In the genomic region with DNA sequence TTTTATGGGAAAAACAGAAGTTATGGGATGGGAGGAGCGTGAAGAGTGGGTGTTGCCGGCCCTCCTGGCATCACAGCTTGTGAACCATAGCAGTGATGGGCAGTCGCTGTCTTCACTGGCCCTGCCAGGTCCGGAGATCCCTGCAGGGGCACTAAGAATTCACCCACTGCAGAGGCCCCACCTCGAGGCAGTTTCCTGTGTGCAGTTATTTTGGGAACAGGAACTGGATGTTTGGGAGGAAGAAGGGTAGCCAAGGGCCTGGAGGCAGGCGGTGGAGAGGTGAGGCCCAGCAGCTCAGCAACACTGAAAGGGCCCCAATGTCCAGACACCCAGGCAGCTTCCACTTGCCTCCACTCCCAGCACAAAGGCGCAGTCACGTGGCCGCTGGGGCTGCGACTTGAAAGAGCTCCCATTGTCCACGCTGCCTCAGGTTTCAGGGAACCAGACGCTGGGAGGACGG, we compare ENCODE assay signal across 10 cellular contexts.
DNase-seq lines count a peak whose midpoint lies in the region; ATAC-seq and TF ChIP-seq lines count a peak whose summit lies in the region.
"Had no signal": no experiment of that assay in that cellular context is flagged by ENCODE, and none has a peak within 500 bp of the region (broad histone marks: within the 10 kb centered on the region; RNA-seq: fewer than 3 reads in every experiment).

No MANE protein-coding gene starts in this region.

- TF ChIP-seq CTCF in epithelial cell of proximal tubule (conservative IDR thresholded peaks at IDR 0.05; ENCODE audit: low read depth, low read length), result no peak
- TF ChIP-seq CTCF in GM13976 (IDR thresholded peaks at IDR 0.05; ENCODE audit: borderline replicate concordance, control extremely low read depth, extremely low read depth, insufficient read depth, missing control alignments), result no peak

- no peaks in the 10 kb centered on the region for H3K27me3 ChIP-seq in mucosa of stomach (ENCODE audit: control insufficient read depth, insufficient read depth, low read length)

- H3K4me3 Mint-ChIP-seq in activated T-helper 17 cell treated with anti-CD3 and anti-CD28 coated beads, Interleukin-2, amount 50 U/mL, for 72 hours, result no peak overlapping the region
- H3K4me3 Mint-ChIP-seq: activated naive CD8-positive, alpha-beta T cell had no signal

- no peaks in the 10 kb centered on the region for H3K36me3 ChIP-seq in mucosa of stomach (ENCODE audit: control insufficient read depth, insufficient read depth, low read length)

- in situ Hi-C loops in GM13976 (cut with MboI; ENCODE audit: low sequenced_read_pairs, unreplicated experiment), result no loop called here

- no peak overlapping the region for H3K27ac Mint-ChIP-seq in activated T-helper 17 cell treated with anti-CD3 and anti-CD28 coated beads, Interleukin-2, amount 50 U/mL, for 72 hours
- H3K27ac Mint-ChIP-seq: activated naive CD8-positive, alpha-beta T cell had no signal

- peaks cover under 1% of the 10 kb centered on the region for H3K9me3 Mint-ChIP-seq in activated T-helper 17 cell treated with anti-CD3 and anti-CD28 coated beads, Interleukin-2, amount 50 U/mL, for 72 hours

- H3K36me3 Mint-ChIP-seq in activated T-helper 17 cell treated with anti-CD3 and anti-CD28 coated beads, Interleukin-2, amount 50 U/mL, for 72 hours (ENCODE audit: low read depth), result no peaks in the 10 kb centered on the region
- H3K36me3 Mint-ChIP-seq: activated naive CD8-positive, alpha-beta T cell had no signal

- peak overlapping the region; percentile 17 for H3K9ac ChIP-seq in mucosa of stomach (ENCODE audit: low read length)

- H3K4me1 Mint-ChIP-seq in activated T-helper 17 cell treated with anti-CD3 and anti-CD28 coated beads, Interleukin-2, amount 50 U/mL, for 72 hours, result no peaks in the 10 kb centered on the region

- H3K4me3 ChIP-seq in epithelial cell of proximal tubule (ENCODE audit: low read depth, low read length) (peak overlapping the region; percentile 10), mucosa of stomach (ENCODE audit: low read length) (no peak overlapping the region)

- peaks cover 18% of the 10 kb centered on the region for H3K27me3 Mint-ChIP-seq in activated T-helper 17 cell treated with anti-CD3 and anti-CD28 coated beads, Interleukin-2, amount 50 U/mL, for 72 hours

- H3K4me1 ChIP-seq in mucosa of stomach (ENCODE audit: control insufficient read depth, insufficient read depth, low read length), result peaks cover 10% of the 10 kb centered on the region

- DNase-seq in NCI-H69 (lab: John Stamatoyannopoulos, UW) (peak; percentile 63), epithelial cell of proximal tubule (ENCODE audit: low read depth) (no peak), ureter (ENCODE audit: low spot score) (peak; percentile 75), GM13976 (ENCODE audit: low spot score) (no peak), NCI-H524 treated with DMSO at 0.1 percent for 48 hours (lab: John Stamatoyannopoulos, UW) (no peak), activated T-cell treated with anti-CD3 and anti-CD28 coated beads for 4 hours (no peak)
- DNase-seq: NCI-H774 had no signal

- H3K9me3 ChIP-seq in mucosa of stomach (ENCODE audit: control insufficient read depth, low read length), result no peaks in the 10 kb centered on the region

- ATAC-seq in activated T-helper 17 cell treated with anti-CD3 and anti-CD28 coated beads, Interleukin-2, amount 50 U/mL, for 72 hours (replicated peaks), result no peak

Comparison
In these comparisons a context has a peak if more than half of its experiments do, and no peak if none do; other contexts are left out.
1. DNase-seq: peak in NCI-H69 (single experiment) and ureter (single experiment); none in epithelial cell of proximal tubule (single experiment), GM13976 (single experiment), NCI-H524 treated with DMSO at 0.1 percent for 48 hours (single experiment) and activated T-cell treated with anti-CD3 and anti-CD28 coated beads for 4 hours (single experiment).